Comparison of ENCODE assay signal across 1 cellular context in genomic region chr5:68371607-68372006, GRCh38.
TF ChIP-seq lines count a peak whose summit lies in the region.

No MANE protein-coding gene starts in this region.

TF ChIP-seq in K562, 482 proteins besides CTCF, POLR2A, EP300 and RAD21 (continued from another document):
- TF ChIP-seq, protein P1, sequence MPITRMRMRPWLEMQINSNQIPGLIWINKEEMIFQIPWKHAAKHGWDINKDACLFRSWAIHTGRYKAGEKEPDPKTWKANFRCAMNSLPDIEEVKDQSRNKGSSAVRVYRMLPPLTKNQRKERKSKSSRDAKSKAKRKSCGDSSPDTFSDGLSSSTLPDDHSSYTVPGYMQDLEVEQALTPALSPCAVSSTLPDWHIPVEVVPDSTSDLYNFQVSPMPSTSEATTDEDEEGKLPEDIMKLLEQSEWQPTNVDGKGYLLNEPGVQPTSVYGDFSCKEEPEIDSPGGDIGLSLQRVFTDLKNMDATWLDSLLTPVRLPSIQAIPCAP (CRISPR knock-in tag; IDR thresholded peaks at IDR 0.05; ENCODE audit: borderline replicate concordance), result no peak
- TF ChIP-seq CBFA2T2 (conservative IDR thresholded peaks at IDR 0.05), result peak; percentile 74
- peak; percentile 41; the same call in 1 of the 2 replicates for TF ChIP-seq NCOR1 (IDR thresholded peaks at IDR 0.05)
- no peak for TF ChIP-seq FOXJ2 (tag; IDR thresholded peaks at IDR 0.05)
- TF ChIP-seq FOXO4 (CRISPR knock-in tag; IDR thresholded peaks at IDR 0.05), result no peak
- TF ChIP-seq CHD1 (IDR thresholded peaks at IDR 0.05; ENCODE audit: low read length), result no peak
- no peak for TF ChIP-seq ZNF639 (CRISPR knock-in tag; conservative IDR thresholded peaks at IDR 0.05 in 1 of 2, IDR thresholded peaks at IDR 0.05 in 1 of 2)
- no peak for TF ChIP-seq ATF4 (CRISPR knock-in tag; IDR thresholded peaks at IDR 0.05)
- TF ChIP-seq SREBF2 (CRISPR knock-in tag; IDR thresholded peaks at IDR 0.05), result no peak
- TF ChIP-seq HNRNPK (IDR thresholded peaks at IDR 0.05; ENCODE audit: low read depth, low read length, poor library complexity, severe bottlenecking), result no peak
- TF ChIP-seq ZNF766 (CRISPR knock-in tag; conservative IDR thresholded peaks at IDR 0.05), result no peak
- TF ChIP-seq CXXC5 (CRISPR knock-in tag; IDR thresholded peaks at IDR 0.05), result no peak
- no peak for TF ChIP-seq MAFF (IDR thresholded peaks at IDR 0.05; ENCODE audit: low read length)
- TF ChIP-seq CBX1 (IDR thresholded peaks at IDR 0.05; ENCODE audit: low read depth), result no peak
- TF ChIP-seq ZBTB34 (CRISPR knock-in tag; IDR thresholded peaks at IDR 0.05), result no peak
- TF ChIP-seq CBFA2T3 (IDR thresholded peaks at IDR 0.05), result peak; percentile 84
- TF ChIP-seq ZNF551 (CRISPR knock-in tag; IDR thresholded peaks at IDR 0.05), result no peak
